10 cellular contexts compared by ENCODE assay signal in genomic region chr1:58570817-58571216, GRCh38.
"Had no signal": no experiment of that assay in that cellular context is flagged by ENCODE, and none has a peak within 500 bp of the region (broad histone marks: within the 10 kb centered on the region; RNA-seq: fewer than 3 reads in every experiment).

No MANE protein-coding gene starts in this region.

- H3K36me3 ChIP-seq: adrenal gland, stomach, tibial nerve, vagina had no signal

- H3K27me3 ChIP-seq: vagina had no signal

- DNase-seq: activated CD4-positive, alpha-beta T cell treated with anti-CD3 and anti-CD28 coated beads for 48 hours; activated naive CD4-positive, alpha-beta T cell treated with anti-CD3 and anti-CD28 coated beads, Interleukin-2, amount 50 U/mL, for 16 hours; adrenal gland; left colon; stimulated activated CD4-positive, alpha-beta T cell treated with anti-CD3 and anti-CD28 coated beads, Interleukin-15, amount 100 ng/mL, for 24 hours; stimulated activated CD4-positive, alpha-beta T cell treated with anti-CD3 and anti-CD28 coated beads, Interleukin-4, amount 100 ng/mL, for 24 hours; stomach; T1000 had no signal

- H3K27ac ChIP-seq: adrenal gland, stomach, tibial nerve had no signal

- H3K4me3 ChIP-seq: adrenal gland, stomach, tibial nerve, vagina had no signal

- H3K4me1 ChIP-seq: adrenal gland had no signal

- H3K9me3 ChIP-seq: adrenal gland, stomach, tibial nerve, vagina had no signal
